ENCODE assay signal across 18 cellular contexts in genomic region chr3:178711753-178712152, GRCh38.
"Had no signal": no experiment of that assay in that cellular context is flagged by ENCODE, and none has a peak within 500 bp of the region (broad histone marks: within the 10 kb centered on the region; RNA-seq: fewer than 3 reads in every experiment).

No MANE protein-coding gene starts in this region.

- H3K4me2 ChIP-seq: PC-9, SK-N-SH had no signal

- H2AFZ ChIP-seq: PC-9 had no signal

- H3K36me3 ChIP-seq: MG63, Peyer's patch had no signal

- H3K4me3 ChIP-seq: MG63, PC-9, Peyer's patch had no signal

- H3K27me3 ChIP-seq: MG63, Peyer's patch had no signal

- H3K9me3 ChIP-seq: MG63, Peyer's patch, SK-N-SH had no signal

- DNase-seq: Karpas-422; KBM-7; MG63; NCI-H1092 treated with DMSO at 0.1 percent for 48 hours; NCI-H1436; NCI-H187; NCI-H2029 treated with DMSO at 0.1 percent for 48 hours; NCI-H2171 treated with DMSO at 0.1 percent for 48 hours; NCI-H345; NCI-H446 treated with DMSO at 0.1 percent for 48 hours; NCI-H526 treated with DMSO at 0.1 percent for 48 hours; NK-92 treated with Interleukin-12 subunit alpha and Interleukin-12 subunit beta, amount 100 ng/mL, for 24 hours; PC-9; Peyer's patch; SHP77; SK-N-SH; SW 1271 had no signal

- H3K9ac ChIP-seq: SK-N-SH had no signal

- H3K27ac ChIP-seq: HL-60, PC-9, Peyer's patch had no signal

- H3K4me1 ChIP-seq: Peyer's patch had no signal
